7 cellular contexts compared by ENCODE assay signal in the genomic region with DNA sequence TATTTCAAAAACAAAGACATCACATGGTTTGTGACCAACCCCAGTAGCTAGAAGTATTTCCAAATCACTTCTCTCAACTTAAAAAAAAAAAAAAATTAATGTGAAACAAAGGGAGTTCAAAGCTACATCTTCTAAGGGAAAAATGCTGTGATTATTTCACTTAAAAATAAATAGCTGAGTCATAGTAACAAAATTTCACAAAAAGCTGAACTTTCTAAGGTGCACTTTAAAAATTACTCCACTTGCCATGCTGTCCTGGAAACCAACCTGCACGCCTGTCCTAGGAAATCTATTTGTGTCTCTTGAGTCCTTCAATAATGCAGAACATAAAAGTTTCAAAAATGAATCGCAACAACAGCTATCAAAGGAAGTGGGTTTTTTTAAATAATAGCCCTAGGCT. TPM values are rescaled to one million over a fixed set of nuclear protein-coding genes. Genes with fewer than 3 reads are reported as not detected.
DNase-seq lines count a peak whose midpoint lies in the region; ATAC-seq and TF ChIP-seq lines count a peak whose summit lies in the region.

No MANE protein-coding gene starts in this region.

- peak overlapping the region; percentile 76 for H3K4me2 ChIP-seq in HCT116 (ENCODE audit: low read length)

- H3K9me3 ChIP-seq in HCT116 (ENCODE audit: control insufficient read depth in 1 of 2, insufficient read depth in 1 of 2, low read depth in 1 of 2, low read length in 2 of 2) (no peaks in the 10 kb centered on the region), right cardiac atrium (ENCODE audit: control insufficient read depth, low read length) (no peaks in the 10 kb centered on the region)

- TF ChIP-seq CTCF in HCT116 (IDR thresholded peaks at IDR 0.05 in 2 of 3, conservative IDR thresholded peaks at IDR 0.05 in 1 of 3; ENCODE audit: borderline replicate concordance in 1 of 3, insufficient read depth in 1 of 3, low read depth in 2 of 3, low read length in 2 of 3) = no peak
- no peak for TF ChIP-seq CTCF in activated CD8-positive, alpha-beta T cell treated with anti-CD3 and anti-CD28 coated beads for 36 hours (IDR thresholded peaks at IDR 0.05)

- no peaks in the 10 kb centered on the region for H4K20me1 ChIP-seq in HCT116 (ENCODE audit: insufficient read depth)

- CTCF ChIA-PET in HCT116 (lab: Charles Lee) = interaction anchor here (1.8 kb wide), 1 partner anchor 170 kb away, joined by 5 read pairs; the partner anchor contains the start of gene XXYLT1
- CTCF ChIA-PET in activated CD8-positive, alpha-beta T cell treated with anti-CD3 and anti-CD28 coated beads for 36 hours (lab: Charles Lee) = interaction anchor here (1.2 to 6.8 kb wide), 8 partner anchors 14 to 170 kb away, joined by 3 to 60 read pairs (median 4); partner anchors contain the start of gene XXYLT1

- H3K36me3 ChIP-seq in HCT116 (ENCODE audit: control insufficient read depth in 1 of 2, insufficient read depth in 2 of 2, low read length in 2 of 2) = no peaks in the 10 kb centered on the region

- no peak for ATAC-seq in HCT116
- ATAC-seq in activated CD8-positive, alpha-beta T cell treated with anti-CD3 and anti-CD28 coated beads for 36 hours = no peak
- no peak for ATAC-seq in right cardiac atrium
- no peak for ATAC-seq in stimulated activated naive CD8-positive, alpha-beta T cell treated with anti-CD3 and anti-CD28 coated beads, Interleukin-15, amount 100 ng/mL, for 72 hours
- no peak for ATAC-seq in GM21786 (IDR thresholded peaks at IDR 0.05; ENCODE audit: unreplicated experiment)
- no peak for ATAC-seq in HG03439 (IDR thresholded peaks at IDR 0.05; ENCODE audit: unreplicated experiment)

- no peak overlapping the region for H2AFZ ChIP-seq in HCT116 (ENCODE audit: low read depth, low read length, poor library complexity, severe bottlenecking)

- no peaks in the 10 kb centered on the region for H3K9me3 Mint-ChIP-seq in activated CD8-positive, alpha-beta T cell treated with anti-CD3 and anti-CD28 coated beads for 36 hours
- H3K9me3 Mint-ChIP-seq in stimulated activated naive CD8-positive, alpha-beta T cell treated with anti-CD3 and anti-CD28 coated beads, Interleukin-15, amount 100 ng/mL, for 72 hours = no peaks in the 10 kb centered on the region

- H3K4me3 ChIP-seq in HCT116 (replicated peaks in 1 of 2; ENCODE audit: low read depth in 1 of 2, low read length in 2 of 2) (peak overlapping the region; percentile 80 to 86; a peak in 3 of 4 replicates), right cardiac atrium (ENCODE audit: low read length) (peak overlapping the region; percentile 84)

- H3K4me1 Mint-ChIP-seq in activated CD8-positive, alpha-beta T cell treated with anti-CD3 and anti-CD28 coated beads for 36 hours (ENCODE audit: low read depth) = peaks cover 51% of the 10 kb centered on the region
- peaks cover 61% of the 10 kb centered on the region for H3K4me1 Mint-ChIP-seq in stimulated activated naive CD8-positive, alpha-beta T cell treated with anti-CD3 and anti-CD28 coated beads, Interleukin-15, amount 100 ng/mL, for 72 hours

- peak overlapping the region; percentile 96 for H3K4me3 Mint-ChIP-seq in activated CD8-positive, alpha-beta T cell treated with anti-CD3 and anti-CD28 coated beads for 36 hours
- H3K4me3 Mint-ChIP-seq in stimulated activated naive CD8-positive, alpha-beta T cell treated with anti-CD3 and anti-CD28 coated beads, Interleukin-15, amount 100 ng/mL, for 72 hours = peak overlapping the region; percentile 95 to 96

- TF ChIP-seq POLR2A in HCT116 (IDR thresholded peaks at IDR 0.05; ENCODE audit: borderline replicate concordance, extremely low read depth, insufficient read depth, insufficient read length) = no peak

- peaks cover 24 to 36% of the 10 kb centered on the region in 2 experiments for H3K4me1 ChIP-seq in HCT116 (ENCODE audit: control insufficient read depth in 1 of 2, insufficient read depth in 2 of 2, low read length in 2 of 2)
- H3K4me1 ChIP-seq in right cardiac atrium (ENCODE audit: control insufficient read depth, insufficient read depth, low read length) = no peaks in the 10 kb centered on the region

- RAD21 ChIA-PET in HCT116 (lab: Charles Lee; ENCODE audit: low non-redundant PET in 1 of 2, low total read pairs in 2 of 2, uncharacterized antibody in 2 of 2, unreplicated experiment in 2 of 2) = no interaction called here

- no peak for TF ChIP-seq RAD21 in HCT116 (IDR thresholded peaks at IDR 0.05; ENCODE audit: low read depth)

- TSS peak; percentile 66 for BruUV-seq in HCT116 (replicated peaks; lab: Mats Ljungman, UMichigan)

- H3K27me3 ChIP-seq in HCT116 (ENCODE audit: insufficient read depth, low read length) (no peaks in the 10 kb centered on the region), right cardiac atrium (ENCODE audit: control insufficient read depth, insufficient read depth) (no peaks in the 10 kb centered on the region)

- intact Hi-C loops in HCT116 (cut with micrococcal nuclease) = loop anchor here (5.0 kb wide), 1 partner anchor 169 kb away; the partner anchor contains the start of gene XXYLT1
- intact Hi-C loops in activated CD8-positive, alpha-beta T cell treated with anti-CD3 and anti-CD28 coated beads for 36 hours (cut with micrococcal nuclease) = loop anchor here (5.0 kb wide), 1 partner anchor 169 kb away; the partner anchor contains the start of gene XXYLT1
- intact Hi-C loops in right cardiac atrium (cut with DNase I) = no loop called here

- H3K27me3 Mint-ChIP-seq in activated CD8-positive, alpha-beta T cell treated with anti-CD3 and anti-CD28 coated beads for 36 hours = no peaks in the 10 kb centered on the region
- H3K27me3 Mint-ChIP-seq in stimulated activated naive CD8-positive, alpha-beta T cell treated with anti-CD3 and anti-CD28 coated beads, Interleukin-15, amount 100 ng/mL, for 72 hours = no peaks in the 10 kb centered on the region

- no peak overlapping the region for H3K27ac ChIP-seq in HCT116 (ENCODE audit: low read depth, low read length)
- H3K27ac ChIP-seq in right cardiac atrium (ENCODE audit: low read length) = no peak overlapping the region

- no peaks in the 10 kb centered on the region for H3K9me2 ChIP-seq in HCT116 (ENCODE audit: insufficient read depth)

- POLR2A ChIA-PET in HCT116 (lab: Charles Lee) = interaction anchor here (1.0 to 2.0 kb wide), 3 partner anchors 11 to 102 kb away, joined by 3 to 7 read pairs (median 3); partner anchors contain the start of gene PPP1R2
- POLR2A ChIA-PET in activated CD8-positive, alpha-beta T cell treated with anti-CD3 and anti-CD28 coated beads for 36 hours (lab: Charles Lee) = interaction anchor here (1.0 to 1.4 kb wide), 5 partner anchors 34 to 170 kb away, joined by 3 to 8 read pairs (median 4); partner anchors contain the start of gene XXYLT1

- H3K9ac ChIP-seq in HCT116 (ENCODE audit: low read length) = peak overlapping the region; percentile 79

- DNase-seq in HCT116 (ENCODE audit: low read depth, low spot score) (no peak), right cardiac atrium (no peak), kidney glomerular epithelial cell (lab: John Stamatoyannopoulos, UW) (no peak)
- no peak for DNase-seq in activated CD8-positive, alpha-beta T cell treated with anti-CD3 and anti-CD28 coated beads for 36 hours
- no peak for DNase-seq in stimulated activated naive CD8-positive, alpha-beta T cell treated with anti-CD3 and anti-CD28 coated beads, Interleukin-15, amount 100 ng/mL, for 72 hours

- 40% methylated on average over 2 of the region's 2 CpGs for WGBS in right cardiac atrium

- peak overlapping the region; percentile 91 for H3K27ac Mint-ChIP-seq in activated CD8-positive, alpha-beta T cell treated with anti-CD3 and anti-CD28 coated beads for 36 hours
- peak overlapping the region; percentile 71 to 90 for H3K27ac Mint-ChIP-seq in stimulated activated naive CD8-positive, alpha-beta T cell treated with anti-CD3 and anti-CD28 coated beads, Interleukin-15, amount 100 ng/mL, for 72 hours

- no peaks in the 10 kb centered on the region for H3K36me3 Mint-ChIP-seq in activated CD8-positive, alpha-beta T cell treated with anti-CD3 and anti-CD28 coated beads for 36 hours (ENCODE audit: low read depth)

- H3K79me2 ChIP-seq in HCT116 (ENCODE audit: insufficient read depth, low read length) = peaks cover 60% of the 10 kb centered on the region

TF ChIP-seq in HCT116, 20 proteins besides CTCF, POLR2A, EP300 and RAD21:
- TF ChIP-seq TCF7L2 (IDR thresholded peaks at IDR 0.05; ENCODE audit: borderline replicate concordance, extremely low read depth, insufficient read depth, insufficient read length) = no peak
- TF ChIP-seq FOSL1 (IDR thresholded peaks at IDR 0.05; ENCODE audit: low read depth) = no peak
- TF ChIP-seq CEBPB (IDR thresholded peaks at IDR 0.05; ENCODE audit: low read depth) = no peak
- TF ChIP-seq, protein P1, sequence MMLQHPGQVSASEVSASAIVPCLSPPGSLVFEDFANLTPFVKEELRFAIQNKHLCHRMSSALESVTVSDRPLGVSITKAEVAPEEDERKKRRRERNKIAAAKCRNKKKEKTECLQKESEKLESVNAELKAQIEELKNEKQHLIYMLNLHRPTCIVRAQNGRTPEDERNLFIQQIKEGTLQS (IDR thresholded peaks at IDR 0.05) = no peak

RNA-seq across cellular contexts. Expression of gene ACAP2, which starts 1.8 kb away (rescaled TPM):
- total RNA-seq in HCT116 (2021; ENCODE audit: unreplicated experiment) (43.0 TPM), right cardiac atrium (10 to 100 TPM; 20.9 to 23.4 (median 21.4) TPM)
- 10.8 and 11.2 TPM in 2 replicates for polyA plus RNA-seq in HCT116 (2012)
- total RNA-seq in activated CD8-positive, alpha-beta T cell treated with anti-CD3 and anti-CD28 coated beads for 36 hours = 10 to 100 TPM; 54.6 to 55.7 TPM
- 5.3 TPM for polyA plus RNA-seq in right cardiac atrium

Comparison
In these comparisons a context has a peak if more than half of its experiments do, and no peak if none do; other contexts are left out.
1. intact Hi-C loops: an anchor here in HCT116 (5.0 kb wide) and activated CD8-positive, alpha-beta T cell treated with anti-CD3 and anti-CD28 coated beads for 36 hours (5.0 kb wide); none called in right cardiac atrium.